ENCODE assay signal across 1 cellular context in genomic region chr9:94718936-94719335, GRCh38.
TF ChIP-seq lines count a peak whose summit lies in the region.

No MANE protein-coding gene starts in this region.

TF ChIP-seq in K562, 482 proteins besides CTCF, POLR2A, EP300 and RAD21:
- 0 out of 4 replicates have a peak, but pooled peaks of 1 of the 2 experiments have one; percentile 20 for TF ChIP-seq FOXK2 (conservative IDR thresholded peaks at IDR 0.05 in 1 of 2, IDR thresholded peaks at IDR 0.05 in 1 of 2; ENCODE audit: low read depth in 2 of 2)
- no peak for TF ChIP-seq ATF4 (CRISPR knock-in tag; IDR thresholded peaks at IDR 0.05)
- TF ChIP-seq ZBTB5 (IDR thresholded peaks at IDR 0.05): no peak
- peak in 1 of 2 experiments; percentile 45; a peak in 1 of 4 replicates for TF ChIP-seq FOXA3 (CRISPR knock-in tag; conservative IDR thresholded peaks at IDR 0.05 in 1 of 2, IDR thresholded peaks at IDR 0.05 in 1 of 2)
- no peak for TF ChIP-seq NFXL1 (CRISPR knock-in tag; IDR thresholded peaks at IDR 0.05)
- 0 out of 2 replicates have a peak, but pooled peaks have one; percentile 31 for TF ChIP-seq MGA (IDR thresholded peaks at IDR 0.05)
- TF ChIP-seq POLR3G (IDR thresholded peaks at IDR 0.05; ENCODE audit: extremely low read depth, insufficient read length, insufficient replicate concordance): no peak
- TF ChIP-seq MYNN (IDR thresholded peaks at IDR 0.05): no peak
- TF ChIP-seq MYNN (CRISPR knock-in tag; IDR thresholded peaks at IDR 0.05): no peak
- no peak for TF ChIP-seq MAFK (IDR thresholded peaks at IDR 0.05; ENCODE audit: low read length)
- no peak for TF ChIP-seq GTF3C2 (IDR thresholded peaks at IDR 0.05; ENCODE audit: borderline replicate concordance, extremely low read depth, insufficient read length)
- peak in 2 of 3 experiments; percentile 7 to 53 for TF ChIP-seq YY1 (IDR thresholded peaks at IDR 0.05; ENCODE audit: borderline replicate concordance in 1 of 3, control insufficient read depth in 1 of 3, extremely low read depth in 1 of 3, insufficient read depth in 3 of 3, insufficient read length in 1 of 3, insufficient replicate concordance in 2 of 3, low read depth in 1 of 3, low read length in 2 of 3)
TF ChIP-seq in K562: peak in this region for 4.
